ENCODE assay signal across 6 cellular contexts in the genomic region with DNA sequence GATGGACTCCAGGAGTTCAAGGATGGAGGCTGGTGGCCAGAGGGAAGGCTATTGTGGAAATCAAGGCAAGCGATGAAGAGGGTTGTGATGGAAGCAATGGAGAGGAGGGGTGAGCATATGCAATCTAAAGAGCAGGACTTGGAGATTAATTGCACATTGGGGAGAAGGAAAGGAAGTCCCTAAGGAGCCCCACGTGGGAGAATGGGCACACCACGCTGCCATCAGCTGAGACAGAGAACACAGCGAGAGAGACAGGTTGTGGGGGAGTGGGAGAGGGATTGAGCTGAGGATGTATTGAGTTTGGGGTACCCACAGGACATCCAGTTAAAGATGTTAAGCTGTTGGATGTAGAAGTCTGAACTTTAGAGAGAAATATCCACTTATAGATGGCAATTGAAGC.
"Had no signal": no experiment of that assay in that cellular context is flagged by ENCODE, and none has a peak within 500 bp of the region (broad histone marks: within the 10 kb centered on the region; RNA-seq: fewer than 3 reads in every experiment).

No MANE protein-coding gene starts in this region.

- ATAC-seq: K562 had no signal

- H3K27ac ChIP-seq: HL-60 had no signal

- FAIRE-seq: HTR-8/SVneo, K562 had no signal

- H3K4me3 ChIP-seq: K562 had no signal

- DNase-seq: IMR-90, KBM-7, KG1 had no signal
